In the genomic region with DNA sequence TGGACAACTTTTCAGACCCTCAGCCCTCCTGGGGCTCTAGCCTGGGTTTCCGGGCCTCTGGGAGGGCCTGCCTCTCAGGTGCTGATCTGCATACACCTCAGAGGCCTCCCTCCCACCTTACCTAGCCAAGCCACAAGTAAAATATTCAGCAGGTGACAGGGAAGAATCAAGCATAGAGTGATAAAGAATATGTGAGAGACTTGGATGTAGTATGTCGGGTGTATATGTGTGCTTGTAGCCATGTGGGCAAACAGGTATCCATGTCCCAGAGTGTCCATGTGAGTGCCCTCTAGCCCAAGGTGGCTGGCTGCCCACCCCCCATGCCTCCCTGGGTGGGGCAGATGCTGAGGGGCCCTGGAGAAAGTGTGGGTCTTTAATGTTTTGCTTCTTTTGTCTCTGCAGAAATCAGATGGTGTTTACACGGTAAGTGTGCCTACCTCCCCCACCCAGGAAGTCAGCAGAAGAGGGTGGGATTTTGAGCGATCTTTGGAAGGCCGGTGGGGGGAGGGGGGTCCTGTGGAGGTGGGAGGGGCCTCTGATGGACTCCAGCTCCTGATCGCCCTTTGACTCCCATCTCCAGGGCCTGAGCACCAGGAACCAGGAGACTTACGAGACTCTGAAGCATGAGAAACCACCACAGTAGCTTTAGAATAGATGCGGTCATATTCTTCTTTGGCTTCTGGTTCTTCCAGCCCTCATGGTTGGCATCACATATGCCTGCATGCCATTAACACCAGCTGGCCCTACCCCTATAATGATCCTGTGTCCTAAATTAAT, we compare ENCODE assay signal across 14 cellular contexts. TPM values are rescaled to one million over a fixed set of nuclear protein-coding genes. Genes with fewer than 3 reads are reported as not detected.
A peak's percentile ranks its signal among the peaks of the same experiment; 100 is the strongest.
DNase-seq lines count a peak whose midpoint lies in the region; ATAC-seq and TF ChIP-seq lines count a peak whose summit lies in the region.
"Had no signal": no experiment of that assay in that cellular context is flagged by ENCODE, and none has a peak within 500 bp of the region (broad histone marks: within the 10 kb centered on the region; RNA-seq: fewer than 3 reads in every experiment).

No MANE protein-coding gene starts in this region.

- H3K36me3 ChIP-seq in BLaER1 (peaks cover 13% of the 10 kb centered on the region), neutrophil (peaks cover 34% of the 10 kb centered on the region)

- H3K9me3 Mint-ChIP-seq in chondrocyte (ENCODE audit: low read depth), result no peaks in the 10 kb centered on the region

- H3K27me3 ChIP-seq in BLaER1 (peaks cover 44% of the 10 kb centered on the region), neutrophil (no peaks in the 10 kb centered on the region)
- H3K27me3 ChIP-seq: esophagus squamous epithelium, testis had no signal

- H3K27ac ChIP-seq in BLaER1, result no peak overlapping the region
- peak overlapping the region; percentile 92 for H3K27ac ChIP-seq in neutrophil

- H3K4me1 Mint-ChIP-seq in chondrocyte (ENCODE audit: low read depth), result peaks cover 8% of the 10 kb centered on the region

- H3K36me3 Mint-ChIP-seq in chondrocyte (ENCODE audit: low read depth), result peaks cover 14% of the 10 kb centered on the region

- H3K9me3 ChIP-seq in BLaER1 (no peaks in the 10 kb centered on the region), neutrophil (no peaks in the 10 kb centered on the region)
- H3K9me3 ChIP-seq: esophagus squamous epithelium, testis had no signal

- DNase-seq in GOT3 (lab: John Stamatoyannopoulos, UW), result peak; percentile 67
- DNase-seq in chondrocyte (ENCODE audit: low spot score), result peak; percentile 51
- no peak for DNase-seq in inferior parietal cortex (ENCODE audit: extremely low spot score)
- no peak for DNase-seq in DMS79 (lab: John Stamatoyannopoulos, UW)
- DNase-seq: amniotic stem cell, esophagus squamous epithelium, left ventricle myocardium superior, NCI-H2171 treated with DMSO at 0.1 percent for 48 hours, testis had no signal

- H3K4me1 ChIP-seq in BLaER1 (peaks cover 51% of the 10 kb centered on the region), neutrophil (ENCODE audit: control insufficient read depth in 1 of 2, insufficient read depth in 1 of 2, low read depth in 1 of 2, low read length in 1 of 2) (peaks cover 56 to 60% of the 10 kb centered on the region in 2 experiments)
- H3K4me1 ChIP-seq: esophagus squamous epithelium, testis had no signal

- H3K4me3 ChIP-seq in BLaER1 (no peak overlapping the region), neutrophil (ENCODE audit: low read depth in 1 of 2, low read length in 1 of 2) (peak overlapping the region; percentile 64 to 87)
- H3K4me3 ChIP-seq: smooth muscle cell, testis had no signal

- H3K9ac ChIP-seq in BLaER1, result no peak overlapping the region

- no peak overlapping the region for H3K27ac Mint-ChIP-seq in chondrocyte (ENCODE audit: unreplicated experiment)

- H4K20me1 ChIP-seq in BLaER1, result peaks cover 43% of the 10 kb centered on the region

- TF ChIP-seq CTCF in chondrocyte (IDR thresholded peaks at IDR 0.05) (no peak), neutrophil (IDR thresholded peaks at IDR 0.05) (no peak)

- no peaks in the 10 kb centered on the region for H3K27me3 Mint-ChIP-seq in chondrocyte (ENCODE audit: low read depth)

- peak overlapping the region; percentile 71 for H3K4me2 ChIP-seq in BLaER1
- H3K4me2 ChIP-seq: smooth muscle cell had no signal

- ATAC-seq in GM19452 (IDR thresholded peaks at IDR 0.05; ENCODE audit: unreplicated experiment) (no peak), HG02852 (IDR thresholded peaks at IDR 0.05; ENCODE audit: unreplicated experiment) (no peak)
- ATAC-seq: left ventricle myocardium superior had no signal

- no peak overlapping the region for H3K4me3 Mint-ChIP-seq in chondrocyte (ENCODE audit: unreplicated experiment)

RNA-seq across cellular contexts. Expression of a gene that starts 3.4 kb away (rescaled TPM):
- not detected in 3 replicates for total RNA-seq in chondrocyte
- total RNA-seq: smooth muscle cell had no signal

RNA-seq across cellular contexts. Expression of a gene that starts 4.9 kb away (rescaled TPM):
- total RNA-seq in chondrocyte, result not detected in 3 replicates
- total RNA-seq: esophagus squamous epithelium, left ventricle myocardium superior, smooth muscle cell, testis had no signal

RNA-seq across cellular contexts. Expression of a gene that starts 7.4 kb away (rescaled TPM):
- total RNA-seq in chondrocyte, result 9.4 to 15.8 TPM (median 10.0 TPM) in 3 replicates

RNA-seq across cellular contexts. Expression of a gene that starts 16.3 kb away (rescaled TPM):
- 50.6 to 59.2 TPM (median 55.2 TPM) in 3 replicates for total RNA-seq in chondrocyte

RNA-seq across cellular contexts. Expression of a gene that starts 19.5 kb away (rescaled TPM):
- not detected in 3 replicates for total RNA-seq in chondrocyte
- total RNA-seq: esophagus squamous epithelium, left ventricle myocardium superior, smooth muscle cell had no signal

Comparison
In these comparisons a context has a peak if more than half of its experiments do, and no peak if none do; other contexts are left out.
1. DNase-seq: peak in GOT3 (single experiment) and chondrocyte (single experiment); none in inferior parietal cortex (single experiment) and DMS79 (single experiment).